Comparison of ENCODE assay signal across 14 cellular contexts in genomic region chr5:40587284-40587882, GRCh38.
"Had no signal": no experiment of that assay in that cellular context is flagged by ENCODE, and none has a peak within 500 bp of the region (broad histone marks: within the 10 kb centered on the region; RNA-seq: fewer than 3 reads in every experiment).

No MANE protein-coding gene starts in this region.

- H3K36me3 ChIP-seq: ascending aorta, suprapubic skin, upper lobe of left lung had no signal

- H3K9me3 ChIP-seq: ascending aorta, suprapubic skin, upper lobe of left lung had no signal

- H3K4me1 ChIP-seq: ascending aorta, suprapubic skin, upper lobe of left lung had no signal

- H3K4me3 ChIP-seq: ascending aorta, suprapubic skin, upper lobe of left lung had no signal

- ATAC-seq: effector memory CD8-positive, alpha-beta T cell; stimulated activated naive CD8-positive, alpha-beta T cell treated with anti-CD3 and anti-CD28 coated beads, Interleukin-15, Interleukin-2, amounts not matched to agents 100 U/mL and 50 U/mL, for 24 hours had no signal

- H3K27me3 ChIP-seq: ascending aorta, suprapubic skin, upper lobe of left lung had no signal

- H3K27ac ChIP-seq: ascending aorta, suprapubic skin, upper lobe of left lung had no signal

- DNase-seq: activated CD4-positive, alpha-beta memory T cell treated with anti-CD3 and anti-CD28 coated beads for 36 hours; activated naive CD8-positive, alpha-beta T cell treated with anti-CD3 and anti-CD28 coated beads, Interleukin-2, amount 10 ng/mL, durations not matched to agents 7 days and 5 days; activated T-cell treated with anti-CD3 and anti-CD28 coated beads, Interleukin-2, amount 50 U/mL, for 48 hours; central memory CD4-positive, alpha-beta T cell; cortex of kidney; effector memory CD8-positive, alpha-beta T cell; erythroblast; immature natural killer cell; stimulated activated CD4-positive, alpha-beta T cell treated with anti-CD3 and anti-CD28 coated beads, Interleukin-4, amount 100 ng/mL, for 1 hour; stimulated activated CD8-positive, alpha-beta memory T cell treated with anti-CD3 and anti-CD28 coated beads, Interleukin-4, amount 100 ng/mL, for 48 hours; stimulated activated naive CD8-positive, alpha-beta T cell treated with anti-CD3 and anti-CD28 coated beads, Interleukin-15, Interleukin-2, amounts not matched to agents 100 U/mL and 50 U/mL, for 24 hours; upper lobe of left lung had no signal
